28 cellular contexts compared by ENCODE assay signal in the genomic region with DNA sequence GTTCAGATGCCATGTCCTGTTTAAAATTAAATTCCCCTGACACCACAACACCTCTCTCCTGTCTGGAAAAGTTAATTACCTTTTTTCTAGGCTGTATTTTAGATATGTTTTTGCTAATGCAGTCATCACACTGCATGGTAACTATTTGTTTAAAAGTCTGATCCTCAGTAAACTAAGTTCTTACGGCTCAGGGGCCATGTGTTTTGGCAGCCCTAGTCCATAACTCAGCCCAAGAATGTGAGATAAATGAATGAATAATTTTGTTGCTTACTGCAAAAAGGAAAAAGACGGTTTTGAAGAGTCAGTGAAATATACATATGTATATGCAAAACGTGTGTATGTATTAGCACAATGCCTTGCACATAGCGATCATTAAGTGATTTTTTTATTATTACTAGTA.
"Had no signal": no experiment of that assay in that cellular context is flagged by ENCODE, and none has a peak within 500 bp of the region (broad histone marks: within the 10 kb centered on the region; RNA-seq: fewer than 3 reads in every experiment).

No MANE protein-coding gene starts in this region.

- H3K27ac ChIP-seq: adrenal gland, ascending aorta, breast epithelium, cardiac muscle cell, colonic mucosa, epithelial cell of prostate, foreskin keratinocyte, gastrocnemius medialis had no signal

- H3K4me1 ChIP-seq: adrenal gland, ascending aorta, breast epithelium, colonic mucosa, foreskin keratinocyte, gastrocnemius medialis had no signal

- H3K4me3 ChIP-seq: adrenal gland, ascending aorta, breast epithelium, cardiac muscle cell, colonic mucosa, gastrocnemius medialis had no signal

- H3K27me3 Mint-ChIP-seq: activated naive CD4-positive, alpha-beta T cell treated with anti-CD3 and anti-CD28 coated beads, Interleukin-2, amount 50 U/mL, for 24 hours; activated naive CD8-positive, alpha-beta T cell treated with anti-CD3 and anti-CD28 coated beads for 36 hours had no signal

- H3K36me3 Mint-ChIP-seq: activated naive CD4-positive, alpha-beta T cell treated with anti-CD3 and anti-CD28 coated beads, Interleukin-2, amount 50 U/mL, for 24 hours; brain had no signal

- H3K9me3 ChIP-seq: adrenal gland, ascending aorta, breast epithelium, colonic mucosa, gastrocnemius medialis had no signal

- H3K9me3 Mint-ChIP-seq: activated CD4-positive, alpha-beta memory T cell treated with anti-CD3 and anti-CD28 coated beads, Interleukin-2, amount 10 ng/mL, durations not matched to agents 7 days and 5 days; activated CD4-positive, alpha-beta T cell treated with anti-CD3 and anti-CD28 coated beads, Interleukin-2, amount 10 ng/mL, durations not matched to agents 7 days and 5 days; activated naive CD4-positive, alpha-beta T cell treated with anti-CD3 and anti-CD28 coated beads for 36 hours; activated naive CD4-positive, alpha-beta T cell treated with anti-CD3 and anti-CD28 coated beads, Interleukin-2, amount 50 U/mL, for 24 hours; activated T-cell treated with anti-CD3 and anti-CD28 coated beads, Interleukin-2, amount 50 U/mL, for 4 hours; activated T-helper 17 cell treated with anti-CD3 and anti-CD28 coated beads, Interleukin-2, amount 50 U/mL, for 72 hours had no signal

- H3K27ac Mint-ChIP-seq: activated CD4-positive, alpha-beta memory T cell treated with anti-CD3 and anti-CD28 coated beads, Interleukin-2, amount 10 ng/mL, durations not matched to agents 7 days and 5 days; activated CD4-positive, alpha-beta T cell treated with anti-CD3 and anti-CD28 coated beads, Interleukin-2, amount 10 ng/mL, durations not matched to agents 7 days and 5 days; activated naive CD4-positive, alpha-beta T cell treated with anti-CD3 and anti-CD28 coated beads for 36 hours; activated naive CD4-positive, alpha-beta T cell treated with anti-CD3 and anti-CD28 coated beads, Interleukin-2, amount 50 U/mL, for 24 hours; activated naive CD8-positive, alpha-beta T cell treated with anti-CD3 and anti-CD28 coated beads for 36 hours; activated naive CD8-positive, alpha-beta T cell treated with anti-CD3 and anti-CD28 coated beads, Interleukin-2, amount 50 U/mL, for 24 hours; activated T-helper 17 cell treated with anti-CD3 and anti-CD28 coated beads, Interleukin-2, amount 50 U/mL, for 72 hours; brain had no signal

- H3K4me1 Mint-ChIP-seq: activated CD4-positive, alpha-beta memory T cell treated with anti-CD3 and anti-CD28 coated beads, Interleukin-2, amount 10 ng/mL, durations not matched to agents 7 days and 5 days; activated CD4-positive, alpha-beta T cell treated with anti-CD3 and anti-CD28 coated beads, Interleukin-2, amount 10 ng/mL, durations not matched to agents 7 days and 5 days; activated naive CD4-positive, alpha-beta T cell treated with anti-CD3 and anti-CD28 coated beads, Interleukin-2, amount 50 U/mL, for 24 hours; activated naive CD8-positive, alpha-beta T cell treated with anti-CD3 and anti-CD28 coated beads for 36 hours; activated naive CD8-positive, alpha-beta T cell treated with anti-CD3 and anti-CD28 coated beads, Interleukin-2, amount 50 U/mL, for 24 hours; activated T-helper 17 cell treated with anti-CD3 and anti-CD28 coated beads, Interleukin-2, amount 50 U/mL, for 72 hours; brain had no signal

- H3K27me3 ChIP-seq: adrenal gland, ascending aorta, breast epithelium, colonic mucosa, gastrocnemius medialis had no signal

- H3K36me3 ChIP-seq: adrenal gland, ascending aorta, breast epithelium, cardiac muscle cell, colonic mucosa, gastrocnemius medialis had no signal

- ATAC-seq: activated naive CD8-positive, alpha-beta T cell treated with anti-CD3 and anti-CD28 coated beads, Interleukin-2, amount 50 U/mL, for 24 hours; activated T-cell treated with anti-CD3 and anti-CD28 coated beads, Interleukin-2, amount 50 U/mL, for 4 hours; activated T-helper 17 cell treated with anti-CD3 and anti-CD28 coated beads, Interleukin-2, amount 50 U/mL, for 72 hours; foreskin keratinocyte; gastrocnemius medialis had no signal

- DNase-seq: activated CD4-positive, alpha-beta memory T cell treated with anti-CD3 and anti-CD28 coated beads, Interleukin-2, amount 10 ng/mL, durations not matched to agents 7 days and 5 days; activated CD4-positive, alpha-beta T cell treated with anti-CD3 and anti-CD28 coated beads for 4 hours; activated CD4-positive, alpha-beta T cell treated with anti-CD3 and anti-CD28 coated beads, Interleukin-2, amount 10 ng/mL, durations not matched to agents 7 days and 5 days; activated CD4-positive, alpha-beta T cell treated with anti-CD3 and anti-CD28 coated beads, Interleukin-2, amount 50 U/mL, for 4 hours; activated CD4-positive, CD25-positive, alpha-beta regulatory T cell; activated CD4-positive, CD25-positive, alpha-beta regulatory T cell treated with anti-CD3 and anti-CD28 coated beads, Interleukin-2, amount 50 U/mL, for 72 hours; activated CD8-positive, alpha-beta memory T cell treated with anti-CD3 and anti-CD28 coated beads, Interleukin-2, amount 50 U/mL, for 48 hours; activated effector memory CD4-positive, alpha-beta T cell treated with anti-CD3 and anti-CD28 coated beads, Interleukin-2, amount 50 U/mL, for 16 hours; activated naive CD4-positive, alpha-beta T cell treated with anti-CD3 and anti-CD28 coated beads for 36 hours; activated naive CD8-positive, alpha-beta T cell treated with anti-CD3 and anti-CD28 coated beads for 36 hours; activated naive CD8-positive, alpha-beta T cell treated with anti-CD3 and anti-CD28 coated beads, Interleukin-2, amount 50 U/mL, for 24 hours; activated T-cell treated with anti-CD3 and anti-CD28 coated beads for 4 hours; activated T-cell treated with anti-CD3 and anti-CD28 coated beads, Interleukin-2, amount 50 U/mL, for 4 hours; adrenal gland; central memory CD4-positive, alpha-beta T cell; cerebellar nuclear complex; colonic mucosa; effector CD8-positive, alpha-beta T cell; foreskin keratinocyte; gastrocnemius medialis; T-helper 2 cell had no signal

- H3K4me3 Mint-ChIP-seq: activated CD4-positive, alpha-beta memory T cell treated with anti-CD3 and anti-CD28 coated beads, Interleukin-2, amount 10 ng/mL, durations not matched to agents 7 days and 5 days; activated CD4-positive, alpha-beta T cell treated with anti-CD3 and anti-CD28 coated beads, Interleukin-2, amount 10 ng/mL, durations not matched to agents 7 days and 5 days; activated naive CD4-positive, alpha-beta T cell treated with anti-CD3 and anti-CD28 coated beads for 36 hours; activated naive CD4-positive, alpha-beta T cell treated with anti-CD3 and anti-CD28 coated beads, Interleukin-2, amount 50 U/mL, for 24 hours; activated naive CD8-positive, alpha-beta T cell treated with anti-CD3 and anti-CD28 coated beads for 36 hours; activated naive CD8-positive, alpha-beta T cell treated with anti-CD3 and anti-CD28 coated beads, Interleukin-2, amount 50 U/mL, for 24 hours; activated T-cell treated with anti-CD3 and anti-CD28 coated beads, Interleukin-2, amount 50 U/mL, for 4 hours; activated T-helper 17 cell treated with anti-CD3 and anti-CD28 coated beads, Interleukin-2, amount 50 U/mL, for 72 hours; brain had no signal
